ENCODE assay signal across 21 cellular contexts in the genomic region with DNA sequence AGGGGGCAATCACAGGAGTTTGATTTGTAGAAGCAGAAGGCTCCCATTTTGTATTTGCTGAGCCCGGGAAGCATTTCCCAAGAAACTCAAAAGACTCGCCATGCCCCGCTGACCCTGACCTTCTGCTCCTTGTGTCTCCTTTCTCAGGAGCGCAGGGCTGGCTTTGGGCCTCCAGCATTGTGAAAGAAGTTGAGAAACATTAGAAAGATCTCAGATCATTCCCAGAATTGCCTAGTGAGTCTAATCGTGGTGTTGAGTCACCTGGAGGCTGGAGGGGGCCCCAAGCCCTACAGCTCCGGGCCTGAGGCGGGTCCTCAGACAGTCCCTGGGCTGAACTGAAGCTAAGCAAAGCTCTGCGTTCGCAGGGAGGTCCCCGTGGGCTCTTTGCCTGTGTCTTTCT. TPM values are rescaled to one million over a fixed set of nuclear protein-coding genes. Genes with fewer than 3 reads are reported as not detected.
A peak's percentile ranks its signal among the peaks of the same experiment; 100 is the strongest.
DNase-seq lines count a peak whose midpoint lies in the region; FAIRE-seq and TF ChIP-seq lines count a peak whose summit lies in the region.
"Had no signal": no experiment of that assay in that cellular context is flagged by ENCODE, and none has a peak within 500 bp of the region (broad histone marks: within the 10 kb centered on the region; RNA-seq: fewer than 3 reads in every experiment).

No MANE protein-coding gene starts in this region.

- no peaks in the 10 kb centered on the region for H3K79me2 ChIP-seq in fibroblast of lung (ENCODE audit: control insufficient read depth, insufficient read depth, low read length)

- no peaks in the 10 kb centered on the region for H3K27me3 ChIP-seq in fibroblast of lung (ENCODE audit: control insufficient read depth, insufficient read depth, low read length)
- H3K27me3 ChIP-seq: ascending aorta had no signal

- no peak overlapping the region for H3K4me3 ChIP-seq in fibroblast of lung (replicated peaks in 1 of 4; ENCODE audit: control extremely low read depth in 1 of 4, insufficient read depth in 1 of 4, low read depth in 3 of 4, low read length in 4 of 4)
- H3K4me3 ChIP-seq: ascending aorta, coronary artery had no signal

- H3K9me3 ChIP-seq in fibroblast of lung (ENCODE audit: control insufficient read depth, insufficient read depth, low read depth, low read length) = no peaks in the 10 kb centered on the region
- H3K9me3 ChIP-seq: ascending aorta had no signal

- DNase-seq in AG08395 (ENCODE audit: low spot score) (peak; percentile 28), LHCN-M2 (ENCODE audit: low read depth) (peak; percentile 37), fibroblast of lung (ENCODE audit: low read depth in 2 of 2) (peak; percentile 33 to 84), nephron progenitor cell (no peak), frontal cortex (ENCODE audit: low spot score in 2 of 2) (no peak), germinal center (ENCODE audit: low spot score) (no peak), 8988T (no peak), DMS114 treated with DMSO at 0.1 percent for 48 hours (lab: John Stamatoyannopoulos, UW; ENCODE audit: unreplicated experiment) (no peak)
- DNase-seq: ACHN; activated CD8-positive, alpha-beta memory T cell treated with anti-CD3 and anti-CD28 coated beads for 24 hours; erythroblast; GF-D8; mesendoderm; NCI-H2107; NCI-H774; stimulated activated naive CD8-positive, alpha-beta T cell treated with anti-CD3 and anti-CD28 coated beads, Interleukin-15, Interleukin-2, amounts not matched to agents 100 U/mL and 50 U/mL, for 24 hours had no signal

- H3K4me1 ChIP-seq in fibroblast of lung (ENCODE audit: control insufficient read depth, extremely low read depth, insufficient read depth, low read length) = no peaks in the 10 kb centered on the region
- H3K4me1 ChIP-seq: ascending aorta had no signal

- no peak for FAIRE-seq in frontal cortex (lab: Jason Lieb, UNC)
- FAIRE-seq: D721Med, urothelium cell line had no signal

- peaks cover 14% of the 10 kb centered on the region for H3K36me3 Mint-ChIP-seq in nephron progenitor cell (ENCODE audit: low read depth)

- TF ChIP-seq CTCF in fibroblast of lung (conservative IDR thresholded peaks at IDR 0.05 in 1 of 2, IDR thresholded peaks at IDR 0.05 in 1 of 2; ENCODE audit: low read depth in 1 of 2, low read length in 2 of 2) (no peak), nephron progenitor cell (IDR thresholded peaks at IDR 0.05) (no peak)

- H3K4me3 Mint-ChIP-seq in nephron progenitor cell = no peak overlapping the region
- H3K4me3 Mint-ChIP-seq: neural crest cell had no signal

- no peak overlapping the region for H3K9ac ChIP-seq in fibroblast of lung (ENCODE audit: insufficient read depth, low read length)

- peaks cover 22% of the 10 kb centered on the region for H3K27me3 Mint-ChIP-seq in nephron progenitor cell (ENCODE audit: low read depth, poor library complexity)

- H3K36me3 ChIP-seq in fibroblast of lung (ENCODE audit: control insufficient read depth, insufficient read depth, low read length) = no peaks in the 10 kb centered on the region
- H3K36me3 ChIP-seq: ascending aorta had no signal

- no peak overlapping the region for H3K4me2 ChIP-seq in fibroblast of lung (ENCODE audit: extremely low read depth, insufficient read depth, low read length)

- H3K9me3 Mint-ChIP-seq in nephron progenitor cell = peaks cover 29% of the 10 kb centered on the region

- H2AFZ ChIP-seq in fibroblast of lung (ENCODE audit: low read length) = no peak overlapping the region

- no peak overlapping the region for H3K27ac ChIP-seq in fibroblast of lung (ENCODE audit: insufficient read depth, low read length)
- H3K27ac ChIP-seq: ascending aorta, coronary artery had no signal

- H3K27ac Mint-ChIP-seq in nephron progenitor cell = peak overlapping the region; percentile 59

- no peaks in the 10 kb centered on the region for H4K20me1 ChIP-seq in fibroblast of lung (ENCODE audit: control insufficient read depth, extremely low read depth, insufficient read depth, low read length)

- peaks cover 23% of the 10 kb centered on the region for H3K4me1 Mint-ChIP-seq in nephron progenitor cell

RNA-seq across cellular contexts. Expression of a gene that starts 10.9 kb away (rescaled TPM):
- 0.38 and 2.4 TPM in 2 replicates for total RNA-seq in LHCN-M2 (2014; rRNA removed)
- 2.5 TPM for polyA plus RNA-seq in LHCN-M2 (2012)
- 0.51 and 0.66 TPM in 2 replicates for total RNA-seq in fibroblast of lung
- polyA plus RNA-seq in fibroblast of lung = 1.5 and 2.0 TPM in 2 replicates
- 2.7 and 4.6 TPM in 2 replicates for polyA plus RNA-seq in fibroblast of lung (2012)
- 1.2 and 10.8 TPM in 2 replicates for polyA minus RNA-seq in fibroblast of lung (ENCODE audit: low replicate concordance)
- 2.9 TPM for total RNA-seq in frontal cortex

RNA-seq across cellular contexts. Expression of a gene that starts 37.2 kb away (rescaled TPM):
- total RNA-seq in LHCN-M2 (2014; rRNA removed) = 79.4 and 84.8 TPM in 2 replicates
- polyA plus RNA-seq in LHCN-M2 (2012) = 50.3 TPM
- total RNA-seq in fibroblast of lung = 55.5 and 65.2 TPM in 2 replicates
- polyA plus RNA-seq in fibroblast of lung = 74.4 and 85.9 TPM in 2 replicates
- polyA plus RNA-seq in fibroblast of lung (2012) = 76.8 and 82.1 TPM in 2 replicates
- polyA minus RNA-seq in fibroblast of lung (ENCODE audit: low replicate concordance) = 4.2 and 14.0 TPM in 2 replicates
- 91.3 TPM for total RNA-seq in frontal cortex

RNA-seq across cellular contexts. Expression of a gene that starts 50.1 kb away (rescaled TPM):
- total RNA-seq in LHCN-M2 (2014; rRNA removed) (5.8 and 6.8 TPM in 2 replicates), fibroblast of lung (5.0 and 9.2 TPM in 2 replicates), frontal cortex (1.2 TPM)
- 2.6 TPM for polyA plus RNA-seq in LHCN-M2 (2012)
- polyA plus RNA-seq in fibroblast of lung = 2.0 and 2.7 TPM in 2 replicates
- 2.5 and 3.8 TPM in 2 replicates for polyA plus RNA-seq in fibroblast of lung (2012)
- 0.93 and 14.1 TPM in 2 replicates for polyA minus RNA-seq in fibroblast of lung (ENCODE audit: low replicate concordance)

Comparison
In these comparisons a context has a peak if more than half of its experiments do, and no peak if none do; other contexts are left out.
1. DNase-seq: peak in AG08395 (single experiment), LHCN-M2 (single experiment) and fibroblast of lung (2 of 2); none in nephron progenitor cell (single experiment), frontal cortex (0 of 2), germinal center (single experiment), 8988T (single experiment) and DMS114 treated with DMSO at 0.1 percent for 48 hours (single experiment).